In the genomic region with DNA sequence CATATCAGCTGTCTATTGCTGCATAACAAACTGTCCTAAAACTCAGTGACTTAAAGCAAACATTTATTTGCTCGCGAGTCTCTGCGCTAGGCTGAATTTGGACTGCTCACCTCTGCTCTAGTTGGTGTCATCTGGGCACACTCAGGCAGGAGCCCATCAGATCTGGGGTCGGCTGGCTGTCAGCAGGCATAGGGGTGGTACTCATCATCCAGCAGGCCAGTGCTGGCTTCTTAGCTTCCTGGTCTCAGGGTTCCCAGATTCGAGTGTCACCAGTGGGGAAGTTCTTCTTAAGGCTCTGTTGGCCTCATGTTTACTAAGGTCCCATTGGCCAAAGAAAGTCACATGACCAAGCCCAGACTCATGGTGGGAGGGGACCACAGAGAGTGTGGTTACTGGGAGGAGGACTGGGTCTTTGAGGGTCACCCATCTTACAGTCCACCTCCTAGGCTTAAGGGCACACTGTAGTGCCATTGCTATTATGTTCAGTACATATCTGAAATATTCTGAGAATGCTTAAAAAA, we compare ENCODE assay signal across 24 cellular contexts.
DNase-seq lines count a peak whose midpoint lies in the region; ATAC-seq and TF ChIP-seq lines count a peak whose summit lies in the region.
"Had no signal": no experiment of that assay in that cellular context is flagged by ENCODE, and none has a peak within 500 bp of the region (broad histone marks: within the 10 kb centered on the region; RNA-seq: fewer than 3 reads in every experiment).

No MANE protein-coding gene starts in this region.

- CTCF ChIA-PET in CD4-positive, alpha-beta memory T cell (lab: Charles Lee; ENCODE audit: partially characterized antibody): no interaction called here

- H3K4me3 Mint-ChIP-seq in CD4-positive, alpha-beta memory T cell: no peak overlapping the region
- H3K4me3 Mint-ChIP-seq in natural killer cell treated with Interleukin-12 subunit alpha and Interleukin-12 subunit beta and Interleukin-15 and Interleukin-18, amount 100 ng/mL, for 72 hours: no peak overlapping the region
- H3K4me3 Mint-ChIP-seq: nephron had no signal

- no peaks in the 10 kb centered on the region for H3K9me3 Mint-ChIP-seq in CD4-positive, alpha-beta memory T cell
- H3K9me3 Mint-ChIP-seq in natural killer cell treated with Interleukin-12 subunit alpha and Interleukin-12 subunit beta and Interleukin-15 and Interleukin-18, amount 100 ng/mL, for 72 hours: no peaks in the 10 kb centered on the region

- H3K27me3 Mint-ChIP-seq in CD4-positive, alpha-beta memory T cell: no peaks in the 10 kb centered on the region
- no peaks in the 10 kb centered on the region for H3K27me3 Mint-ChIP-seq in natural killer cell treated with Interleukin-12 subunit alpha and Interleukin-12 subunit beta and Interleukin-15 and Interleukin-18, amount 100 ng/mL, for 72 hours

- H3K4me1 ChIP-seq in CD4-positive, alpha-beta memory T cell (ENCODE audit: insufficient read depth, low read length): no peaks in the 10 kb centered on the region
- H3K4me1 ChIP-seq: BE2C, heart left ventricle, psoas muscle had no signal

- POLR2A ChIA-PET in CD4-positive, alpha-beta memory T cell (lab: Charles Lee; ENCODE audit: partially characterized antibody): no interaction called here

- H3K36me3 ChIP-seq in CD4-positive, alpha-beta memory T cell (ENCODE audit: insufficient read depth, low read length): peaks cover 74% of the 10 kb centered on the region
- H3K36me3 ChIP-seq: BE2C, cardiac muscle cell, thoracic aorta had no signal

- H3K27ac Mint-ChIP-seq in CD4-positive, alpha-beta memory T cell: peak overlapping the region; percentile 23 to 88 (median 78)
- H3K27ac Mint-ChIP-seq in natural killer cell treated with Interleukin-12 subunit alpha and Interleukin-12 subunit beta and Interleukin-15 and Interleukin-18, amount 100 ng/mL, for 72 hours: peak overlapping the region; percentile 41 to 62
- H3K27ac Mint-ChIP-seq: nephron had no signal

- DNase-seq in CD4-positive, alpha-beta memory T cell: no peak
- no peak for DNase-seq in natural killer cell treated with Interleukin-12 subunit alpha and Interleukin-12 subunit beta and Interleukin-15 and Interleukin-18, amount 100 ng/mL, for 72 hours (ENCODE audit: low spot score)
- DNase-seq in SIG-M5 (lab: John Stamatoyannopoulos, UW) (no peak), iPS-NIHi11 (ENCODE audit: low spot score) (no peak), HK-2 (ENCODE audit: unreplicated experiment) (no peak)
- DNase-seq: activated CD4-positive, alpha-beta T cell treated with anti-CD3 and anti-CD28 coated beads for 48 hours; activated T-cell treated with anti-CD3 and anti-CD28 coated beads for 4 hours; BE2C; DMS153; effector CD8-positive, alpha-beta T cell; GF-D8; heart left ventricle; mammary epithelial cell; NCI-H2227 treated with DMSO at 0.1 percent for 48 hours; psoas muscle; SK-N-SH; stimulated activated CD4-positive, alpha-beta T cell treated with anti-CD3 and anti-CD28 coated beads, Interleukin-4, amount 100 ng/mL, for 4 hours had no signal

- peaks cover 67 to 83% of the 10 kb centered on the region in 2 donors for H3K36me3 Mint-ChIP-seq in CD4-positive, alpha-beta memory T cell
- peaks cover 50% of the 10 kb centered on the region for H3K36me3 Mint-ChIP-seq in natural killer cell treated with Interleukin-12 subunit alpha and Interleukin-12 subunit beta and Interleukin-15 and Interleukin-18, amount 100 ng/mL, for 72 hours

- H3K4me3 ChIP-seq in CD4-positive, alpha-beta memory T cell (ENCODE audit: low read length in 2 of 2): no peak overlapping the region
- H3K4me3 ChIP-seq: cardiac muscle cell, heart left ventricle, psoas muscle, skin epidermis, thoracic aorta had no signal

- no peaks in the 10 kb centered on the region for H3K9me3 ChIP-seq in CD4-positive, alpha-beta memory T cell (ENCODE audit: control insufficient read depth in 1 of 2, low read length in 2 of 2)
- H3K9me3 ChIP-seq: BE2C, psoas muscle, SK-N-SH, thoracic aorta had no signal

- ATAC-seq in natural killer cell treated with Interleukin-12 subunit alpha and Interleukin-12 subunit beta and Interleukin-15 and Interleukin-18, amount 100 ng/mL, for 72 hours: peak in 1 of 2 donors; percentile 25
- no peak for ATAC-seq in SK-N-SH treated with all-trans-retinoic acid at 6 μM for 48 hours
- ATAC-seq: psoas muscle had no signal

- intact Hi-C loops in CD4-positive, alpha-beta memory T cell (cut with micrococcal nuclease): no loop called here

- no peak for TF ChIP-seq RAD21 in Ishikawa (IDR thresholded peaks at IDR 0.05; ENCODE audit: low read depth)

- peaks cover 0 to 10% (median 2%) of the 10 kb centered on the region in 4 donors for H3K4me1 Mint-ChIP-seq in CD4-positive, alpha-beta memory T cell
- H3K4me1 Mint-ChIP-seq in natural killer cell treated with Interleukin-12 subunit alpha and Interleukin-12 subunit beta and Interleukin-15 and Interleukin-18, amount 100 ng/mL, for 72 hours (ENCODE audit: low read depth in 2 of 2): peaks cover 34 to 40% of the 10 kb centered on the region in 2 donors
- H3K4me1 Mint-ChIP-seq: nephron had no signal

- no peak overlapping the region for H3K27ac ChIP-seq in CD4-positive, alpha-beta memory T cell (ENCODE audit: low read depth, low read length)
- peak overlapping the region; percentile 44 for H3K27ac ChIP-seq in angular gyrus (ENCODE audit: low read depth, low read length)
- H3K27ac ChIP-seq: heart left ventricle, psoas muscle, thoracic aorta had no signal

- no peak for TF ChIP-seq EP300 in Ishikawa (IDR thresholded peaks at IDR 0.05; ENCODE audit: borderline replicate concordance)

- H3K27me3 ChIP-seq in CD4-positive, alpha-beta memory T cell (ENCODE audit: insufficient read depth, low read length): no peaks in the 10 kb centered on the region
- H3K27me3 ChIP-seq: cardiac muscle cell, heart left ventricle had no signal

TF ChIP-seq in Ishikawa, 13 proteins besides CTCF, POLR2A, EP300 and RAD21 (continues in another document):
- TF ChIP-seq YY1 (IDR thresholded peaks at IDR 0.05; ENCODE audit: low read depth) (no peak), NFIC (IDR thresholded peaks at IDR 0.05) (no peak), USF1 (IDR thresholded peaks at IDR 0.05) (peak; percentile 83), TEAD4 (IDR thresholded peaks at IDR 0.05) (no peak)

TF ChIP-seq in SK-N-SH treated with all-trans-retinoic acid at 6 μM for 48 hours, 23 proteins besides CTCF, POLR2A, EP300 and RAD21:
- TF ChIP-seq TOX (CRISPR knock-in tag; IDR thresholded peaks at IDR 0.05; ENCODE audit: borderline replicate concordance): no peak
- no peak for TF ChIP-seq TSHZ2 (CRISPR knock-in tag; IDR thresholded peaks at IDR 0.05)
